ENCODE assay signal across 8 cellular contexts in the genomic region with DNA sequence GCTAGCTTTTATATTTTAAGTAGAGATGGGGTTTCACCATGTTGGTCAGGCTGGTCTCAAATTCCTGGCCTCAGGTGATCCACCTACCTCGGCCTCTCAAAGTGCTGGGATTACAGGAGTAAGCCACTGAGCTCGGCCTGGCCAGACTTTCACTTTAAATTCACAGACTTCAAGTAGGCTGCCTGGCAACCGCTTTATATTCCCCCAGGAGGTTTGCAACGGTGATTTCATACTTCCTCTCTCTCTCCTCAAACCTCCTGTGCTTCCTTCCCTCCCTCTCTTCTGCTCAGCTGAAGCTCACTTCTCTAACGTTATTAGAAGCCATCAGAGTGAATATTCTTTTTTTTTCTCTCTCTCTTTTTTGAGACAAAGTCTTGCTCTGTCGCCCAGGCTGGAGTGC.
DNase-seq lines count a peak whose midpoint lies in the region; ATAC-seq and TF ChIP-seq lines count a peak whose summit lies in the region.
"Not testable (repeated sequence)": the region's sequence is repeated elsewhere in the genome, so short reads cannot be mapped to it uniquely, and the experiment has no call there.

No MANE protein-coding gene starts in this region.

- not testable (repeated sequence) for H3K9ac ChIP-seq in OCI-LY1 (ENCODE audit: low read length)

- peak overlapping the region; percentile 53 for H3K4me2 ChIP-seq in DOHH2 (ENCODE audit: low read length)
- H3K4me2 ChIP-seq in OCI-LY1 (ENCODE audit: low read length), result peak overlapping the region; percentile 41; the same call in 1 of the 2 replicates

- H3K4me1 Mint-ChIP-seq in type B pancreatic cell (ENCODE audit: unreplicated experiment), result not testable (repeated sequence)

- peak; percentile 26 for DNase-seq in M059J (ENCODE audit: low read depth)
- DNase-seq in fibroblast of mammary gland (ENCODE audit: low read depth), result peak; percentile 51
- not testable (repeated sequence) for DNase-seq in type B pancreatic cell (ENCODE audit: extremely low spot score, unreplicated experiment)

- H3K4me3 Mint-ChIP-seq in type B pancreatic cell, result peak overlapping the region; percentile 34

- not testable (repeated sequence) for H3K79me2 ChIP-seq in DOHH2 (ENCODE audit: control insufficient read depth, low read length); OCI-LY1 (ENCODE audit: insufficient read depth, low read length)

- not testable (repeated sequence) for H3K27me3 Mint-ChIP-seq in type B pancreatic cell

- not testable (repeated sequence) for H2AFZ ChIP-seq in OCI-LY1 (ENCODE audit: low read length)

- H3F3A ChIP-seq in DOHH2 (ENCODE audit: control insufficient read depth, insufficient read depth); OCI-LY1 (ENCODE audit: insufficient read depth, low read length): not testable (repeated sequence)

- peak; percentile 68 for ATAC-seq in GM19372 (IDR thresholded peaks at IDR 0.05; ENCODE audit: low read depth, unreplicated experiment)
- ATAC-seq in HG02610 (IDR thresholded peaks at IDR 0.05; ENCODE audit: unreplicated experiment), result peak; percentile 86
- ATAC-seq in HG03175 (IDR thresholded peaks at IDR 0.05; ENCODE audit: unreplicated experiment), result peak; percentile 78

- not testable (repeated sequence) for H3K9me3 Mint-ChIP-seq in type B pancreatic cell

- not testable (repeated sequence) for H3K36me3 Mint-ChIP-seq in type B pancreatic cell

- not testable (repeated sequence) for H3K9me2 ChIP-seq in DOHH2 (replicated peaks; ENCODE audit: control insufficient read depth, low read length); OCI-LY1 (ENCODE audit: low read depth, low read length)

- peaks cover 19% of the 10 kb centered on the region for H3K4me1 ChIP-seq in DOHH2 (ENCODE audit: control insufficient read depth, low read length)
- not testable (repeated sequence) for H3K4me1 ChIP-seq in OCI-LY1 (ENCODE audit: insufficient read depth, low read length, severe bottlenecking)

- H3K36me3 ChIP-seq in DOHH2 (ENCODE audit: control insufficient read depth, low read length); OCI-LY1 (ENCODE audit: insufficient read depth, low read length): not testable (repeated sequence)

- not testable (repeated sequence) for H3K27me3 ChIP-seq in DOHH2 (ENCODE audit: control insufficient read depth, low read length); OCI-LY1 (ENCODE audit: insufficient read depth, low read length)

- H3K27ac ChIP-seq in DOHH2 (ENCODE audit: low read depth, low read length), result peak overlapping the region; percentile 32; the same call in 1 of the 2 replicates
- not testable (repeated sequence) for H3K27ac ChIP-seq in OCI-LY1 (ENCODE audit: low read depth, low read length, poor library complexity, severe bottlenecking)

- not testable (repeated sequence) for H4K20me1 ChIP-seq in DOHH2 (ENCODE audit: control insufficient read depth, insufficient read depth, low read depth, low read length); OCI-LY1 (ENCODE audit: insufficient read depth, low read length)

- H3K4me3 ChIP-seq in DOHH2 (ENCODE audit: low read length), result peak overlapping the region; percentile 37
- H3K4me3 ChIP-seq in OCI-LY1 (ENCODE audit: low read depth, low read length, poor library complexity, severe bottlenecking); fibroblast of mammary gland (ENCODE audit: control insufficient read depth, low read depth, low read length): not testable (repeated sequence)

- not testable (repeated sequence) for H3K9me3 ChIP-seq in DOHH2 (ENCODE audit: control insufficient read depth, insufficient read depth, low read length); OCI-LY1 (ENCODE audit: low read length)

- H3K27ac Mint-ChIP-seq in type B pancreatic cell, result not testable (repeated sequence)

- TF ChIP-seq CTCF in DOHH2 (IDR thresholded peaks at IDR 0.05; ENCODE audit: low read depth, low read length, poor library complexity, severe bottlenecking); OCI-LY1 (IDR thresholded peaks at IDR 0.05; ENCODE audit: low read length); fibroblast of mammary gland (conservative IDR thresholded peaks at IDR 0.05; ENCODE audit: control insufficient read depth, insufficient read depth, low read depth, low read length); type B pancreatic cell (conservative IDR thresholded peaks at IDR 0.05): not testable (repeated sequence)
